ENCODE assay signal across 8 cellular contexts in the genomic region with DNA sequence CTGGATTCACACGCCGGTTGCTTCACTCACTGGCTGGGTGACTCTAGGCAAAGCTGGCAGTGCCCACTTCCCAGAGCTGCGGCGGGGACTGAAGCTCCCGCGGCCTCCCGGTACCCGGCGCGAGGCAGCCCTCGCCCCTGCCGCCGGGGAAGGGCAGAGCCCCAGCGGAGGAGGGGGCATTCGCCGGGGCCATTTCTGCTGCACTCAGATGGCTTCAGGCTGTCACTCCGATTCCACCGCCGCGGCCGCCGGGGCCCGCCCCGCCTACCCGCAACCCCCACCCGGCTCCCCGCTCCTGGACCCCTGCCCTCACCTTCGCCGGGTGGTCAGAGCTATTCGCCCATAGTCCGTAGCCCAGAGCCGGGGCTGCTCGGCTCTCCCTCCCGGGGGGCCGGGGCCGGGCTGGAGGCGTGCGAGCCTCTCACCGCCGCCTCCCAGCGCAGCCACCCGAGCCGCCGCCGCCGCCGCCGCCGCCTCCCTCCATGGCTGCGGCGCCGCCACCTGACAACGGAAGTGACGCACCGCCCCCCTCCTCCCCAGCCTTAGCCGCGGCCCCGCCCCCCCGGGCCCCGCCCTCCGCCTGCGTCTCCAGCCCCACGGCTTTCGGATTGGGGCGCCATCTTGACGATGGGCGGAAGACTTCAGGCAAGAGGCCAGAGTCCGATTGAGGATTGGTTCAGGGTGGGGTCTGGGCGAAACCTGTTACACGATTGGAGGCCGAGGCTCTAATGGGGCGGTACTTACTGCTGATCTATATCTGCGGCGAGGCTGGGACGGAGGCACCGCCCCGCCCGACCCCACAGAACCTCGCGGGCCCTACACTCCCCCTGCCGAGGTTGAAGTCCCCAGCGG. TPM values are rescaled to one million over a fixed set of nuclear protein-coding genes. Genes with fewer than 3 reads are reported as not detected.
DNase-seq lines count a peak whose midpoint lies in the region; ATAC-seq, FAIRE-seq and TF ChIP-seq lines count a peak whose summit lies in the region.

Gene STK40 (minus strand): TSS at position 515 of the 852 bp plus-strand sequence. CDS start 24,592 bp downstream, outside the sequence.

- H3K36me3 ChIP-seq in breast epithelium (no peaks in the 10 kb centered on the region), skeletal muscle tissue (ENCODE audit: control insufficient read depth in 3 of 3, insufficient read depth in 3 of 3, low read length in 3 of 3) (peaks cover 0 to 3% (median 0%) of the 10 kb centered on the region in 3 donors)

- TF ChIP-seq CTCF in VCaP (conservative IDR thresholded peaks at IDR 0.05), result no peak
- TF ChIP-seq CTCF in breast epithelium (IDR thresholded peaks at IDR 0.05), result no peak

- no peaks in the 10 kb centered on the region for H3K9me3 ChIP-seq in breast epithelium
- no peaks in the 10 kb centered on the region for H3K9me3 ChIP-seq in iPS-18c (ENCODE audit: control insufficient read depth, insufficient read depth, low read length)
- H3K9me3 ChIP-seq in skeletal muscle tissue (ENCODE audit: control insufficient read depth in 3 of 3, low read length in 3 of 3), result no peaks in the 10 kb centered on the region

- no peaks in the 10 kb centered on the region for H3K27me3 ChIP-seq in breast epithelium
- H3K27me3 ChIP-seq in skeletal muscle tissue (ENCODE audit: control insufficient read depth in 3 of 3, insufficient read depth in 3 of 3, low read length in 3 of 3), result no peaks in the 10 kb centered on the region

- peak; percentile 67 for ATAC-seq in GM18861 (IDR thresholded peaks at IDR 0.05; ENCODE audit: unreplicated experiment)
- ATAC-seq in HG03108 (IDR thresholded peaks at IDR 0.05; ENCODE audit: unreplicated experiment), result peak; percentile 85

- peak; percentile 96 for FAIRE-seq in A204.1 (lab: Jason Lieb, UNC)

- H3K27ac ChIP-seq in VCaP, result peak within 1 kb of the TSS; percentile 84
- peak within 1 kb of the TSS; percentile 98 to 99 for H3K27ac ChIP-seq in breast epithelium
- H3K27ac ChIP-seq in skeletal muscle tissue (ENCODE audit: low read depth, low read length), result peak within 1 kb of the TSS; percentile 99

- peak within 1 kb of the TSS; percentile 68 to 92 (median 85) for H3K4me3 ChIP-seq in breast epithelium
- H3K4me3 ChIP-seq in iPS-18c (ENCODE audit: insufficient read depth, low read depth, low read length), result peak within 1 kb of the TSS; percentile 93
- H3K4me3 ChIP-seq in skeletal muscle tissue (ENCODE audit: low read length in 3 of 3), result peak within 1 kb of the TSS; percentile 89 to 94 (median 91)

- no peak for TF ChIP-seq POLR2A in breast epithelium (IDR thresholded peaks at IDR 0.05)

- DNase-seq in NCI-H2196 (lab: John Stamatoyannopoulos, UW; ENCODE audit: unreplicated experiment), result peak; percentile 98
- peak; percentile 98 to 99 for DNase-seq in breast epithelium (ENCODE audit: low spot score in 2 of 2)

- peaks cover 2 to 32% of the 10 kb centered on the region in 2 donors for H3K4me1 ChIP-seq in breast epithelium
- peaks cover 68 to 90% (median 72%) of the 10 kb centered on the region in 3 donors for H3K4me1 ChIP-seq in skeletal muscle tissue (ENCODE audit: control insufficient read depth in 3 of 3, insufficient read depth in 3 of 3, low read length in 3 of 3)

- peak within 1 kb of the TSS; percentile 95 to 99 (median 96) for H3K9ac ChIP-seq in skeletal muscle tissue (ENCODE audit: low read depth in 1 of 3, low read length in 3 of 3)

- intact Hi-C loops in breast epithelium (cut with DNase I; ENCODE audit: low total_unique reads), result no loop called here

RNA-seq across cellular contexts. Expression of gene STK40, which starts in this region (rescaled TPM):
- total RNA-seq in breast epithelium (10 to 100 TPM; 22.5 to 36.0 (median 26.2) TPM), skeletal muscle tissue (11.0 TPM)

Comparison
In these comparisons a context has a peak if more than half of its experiments do, and no peak if none do; other contexts are left out.
1. Peak in every context shown above with its lines: DNase-seq, ATAC-seq, H3K4me3 ChIP-seq and H3K27ac ChIP-seq.